26 cellular contexts compared by ENCODE assay signal in genomic region chr11:1077417-1078119, GRCh38. TPM values are rescaled to one million over a fixed set of nuclear protein-coding genes. Genes with fewer than 3 reads are reported as not detected.
DNase-seq lines count a peak whose midpoint lies in the region; ATAC-seq and TF ChIP-seq lines count a peak whose summit lies in the region.
"Had no signal": no experiment of that assay in that cellular context is flagged by ENCODE, and none has a peak within 500 bp of the region (broad histone marks: within the 10 kb centered on the region; RNA-seq: fewer than 3 reads in every experiment).

No MANE protein-coding gene starts in this region.

- in situ Hi-C loops in transverse colon (cut with MboI; ENCODE audit: low pct_ligation_motif_present in 1 of 4, low pct_unique_long_range_greater_than_20kb in 1 of 4, low sequenced_read_pairs in 3 of 4), result no loop called here

- intact Hi-C loops in Right ventricle myocardium superior (cut with DNase I), result no loop called here
- intact Hi-C loops in left cardiac atrium (cut with DNase I), result no loop called here
- intact Hi-C loops in transverse colon (cut with DNase I; ENCODE audit: low total_unique reads), result no loop called here

- no peak for TF ChIP-seq POLR2A in transverse colon (IDR thresholded peaks at IDR 0.05)

- H3K9me3 Mint-ChIP-seq in WTC11, result no peaks in the 10 kb centered on the region
- H3K9me3 Mint-ChIP-seq: activated naive CD4-positive, alpha-beta T cell treated with anti-CD3 and anti-CD28 coated beads, Interleukin-2, amount 50 U/mL, for 24 hours; CD8-positive, alpha-beta T cell had no signal

- CTCF ChIA-PET in WTC11 (lab: Charles Lee), result interaction anchor here (0.8 to 1.2 kb wide), 2 partner anchors 27 to 64 kb away, joined by 3 read pairs; no protein-coding TSS in a partner anchor
- CTCF ChIA-PET in RWPE1 (lab: Yijun Ruan, JAX), result no interaction called here

- DNase-seq in Right ventricle myocardium superior (peak; percentile 30), left cardiac atrium (no peak), WTC11 (ENCODE audit: low spot score) (peak; percentile 18), mesenteric fat pad (ENCODE audit: low spot score) (peak; percentile 75), transverse colon (no peak), RWPE1 (ENCODE audit: low spot score) (no peak)
- DNase-seq: activated T-cell treated with anti-CD3 and anti-CD28 coated beads for 4 hours; effector CD4-positive, alpha-beta T cell; erythroblast; foreskin fibroblast; GF-D8; HCEC 1CT; MG63; NCI-H1417; NCI-H2107; NCI-H446 treated with DMSO at 0.1 percent for 48 hours; occipital lobe; right lobe of liver; testis had no signal

- no peaks in the 10 kb centered on the region for H3K36me3 Mint-ChIP-seq in WTC11
- H3K36me3 Mint-ChIP-seq: activated naive CD4-positive, alpha-beta T cell treated with anti-CD3 and anti-CD28 coated beads, Interleukin-2, amount 50 U/mL, for 24 hours; CD8-positive, alpha-beta T cell had no signal

- no peak for TF ChIP-seq EP300 in transverse colon (IDR thresholded peaks at IDR 0.05; ENCODE audit: low read depth)

- no peaks in the 10 kb centered on the region for H3K9me3 ChIP-seq in transverse colon
- H3K9me3 ChIP-seq: MG63, right lobe of liver, testis had no signal

- ATAC-seq in Right ventricle myocardium superior (ENCODE audit: poor library complexity) (no peak), left cardiac atrium (no peak), WTC11 (no peak), GM21786 (IDR thresholded peaks at IDR 0.05; ENCODE audit: unreplicated experiment) (no peak)
- ATAC-seq: CD8-positive, alpha-beta T cell; Panc1; right lobe of liver had no signal

- H3K4me1 ChIP-seq in transverse colon, result peaks cover 11 to 19% (median 17%) of the 10 kb centered on the region in 4 donors
- H3K4me1 ChIP-seq: right lobe of liver had no signal

- H3K27ac Mint-ChIP-seq in WTC11, result no peak overlapping the region
- H3K27ac Mint-ChIP-seq: activated naive CD4-positive, alpha-beta T cell treated with anti-CD3 and anti-CD28 coated beads, Interleukin-2, amount 50 U/mL, for 24 hours; CD8-positive, alpha-beta T cell had no signal

- H3K4me3 Mint-ChIP-seq in WTC11, result no peak overlapping the region
- H3K4me3 Mint-ChIP-seq: activated naive CD4-positive, alpha-beta T cell treated with anti-CD3 and anti-CD28 coated beads, Interleukin-2, amount 50 U/mL, for 24 hours; CD8-positive, alpha-beta T cell had no signal

- H3K4me3 ChIP-seq in transverse colon, result peak overlapping the region in 3 of 4 donors; percentile 8 to 32 (median 29)
- H3K4me3 ChIP-seq: hepatocyte, lung, MG63, right lobe of liver, SK-N-MC, testis had no signal

- no peaks in the 10 kb centered on the region for H3K36me3 ChIP-seq in transverse colon
- H3K36me3 ChIP-seq: MG63, right lobe of liver had no signal

- WGBS in transverse colon (ENCODE audit: low coverage in 1 of 2), 2 donors, result 57% methylated on average over 31 of the region's 33 CpGs; no CpG with 5 or more reads in 1 of the 2 donors

- no peaks in the 10 kb centered on the region for H3K4me1 Mint-ChIP-seq in WTC11
- H3K4me1 Mint-ChIP-seq: activated naive CD4-positive, alpha-beta T cell treated with anti-CD3 and anti-CD28 coated beads, Interleukin-2, amount 50 U/mL, for 24 hours had no signal

- POLR2A ChIA-PET in WTC11 (lab: Charles Lee) (no interaction called here), RWPE1 (lab: Yijun Ruan, JAX; ENCODE audit: low non-redundant PET) (no interaction called here)

- no peak for TF ChIP-seq CTCF in WTC11 (IDR thresholded peaks at IDR 0.05)
- no peak for TF ChIP-seq CTCF in transverse colon (IDR thresholded peaks at IDR 0.05)
- no peak for TF ChIP-seq CTCF in RWPE1 (conservative IDR thresholded peaks at IDR 0.05; ENCODE audit: low read depth)

- H3K27me3 Mint-ChIP-seq in WTC11 (ENCODE audit: low read depth), result no peaks in the 10 kb centered on the region
- H3K27me3 Mint-ChIP-seq: activated naive CD4-positive, alpha-beta T cell treated with anti-CD3 and anti-CD28 coated beads, Interleukin-2, amount 50 U/mL, for 24 hours had no signal

- H3K27me3 ChIP-seq in transverse colon, result peaks cover 8% of the 10 kb centered on the region
- H3K27me3 ChIP-seq: hepatocyte, MG63, right lobe of liver, testis had no signal

- H3K27ac ChIP-seq in transverse colon (peak overlapping the region in 3 of 4 donors; percentile 3 to 44 (median 28)), RWPE1 (no peak overlapping the region)
- H3K27ac ChIP-seq: hepatocyte, right lobe of liver, SK-N-MC, testis had no signal

TF ChIP-seq in WTC11, 78 proteins besides CTCF, POLR2A, EP300 and RAD21:
- TF ChIP-seq CREB1 (CRISPR knock-in tag; IDR thresholded peaks at IDR 0.05) (no peak), ZNF396 (CRISPR knock-in tag; IDR thresholded peaks at IDR 0.05; ENCODE audit: borderline replicate concordance) (no peak), ATF2 (CRISPR knock-in tag; IDR thresholded peaks at IDR 0.05; ENCODE audit: borderline replicate concordance, low read depth) (no peak), IRF1 (CRISPR knock-in tag; IDR thresholded peaks at IDR 0.05) (no peak), NR1H2 (CRISPR knock-in tag; IDR thresholded peaks at IDR 0.05) (no peak)
- TF ChIP-seq, protein P1, sequence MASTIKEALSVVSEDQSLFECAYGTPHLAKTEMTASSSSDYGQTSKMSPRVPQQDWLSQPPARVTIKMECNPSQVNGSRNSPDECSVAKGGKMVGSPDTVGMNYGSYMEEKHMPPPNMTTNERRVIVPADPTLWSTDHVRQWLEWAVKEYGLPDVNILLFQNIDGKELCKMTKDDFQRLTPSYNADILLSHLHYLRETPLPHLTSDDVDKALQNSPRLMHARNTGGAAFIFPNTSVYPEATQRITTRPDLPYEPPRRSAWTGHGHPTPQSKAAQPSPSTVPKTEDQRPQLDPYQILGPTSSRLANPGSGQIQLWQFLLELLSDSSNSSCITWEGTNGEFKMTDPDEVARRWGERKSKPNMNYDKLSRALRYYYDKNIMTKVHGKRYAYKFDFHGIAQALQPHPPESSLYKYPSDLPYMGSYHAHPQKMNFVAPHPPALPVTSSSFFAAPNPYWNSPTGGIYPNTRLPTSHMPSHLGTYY (CRISPR knock-in tag; IDR thresholded peaks at IDR 0.05), result no peak

RNA-seq across cellular contexts. Expression of gene MUC2, which starts 2.9 kb away (rescaled TPM):
- total RNA-seq in Right ventricle myocardium superior (not detected), left cardiac atrium (under 1 TPM in 1 of 2 donors, not detected in 1; 0.26 TPM), WTC11 (2021) (0.07 to 0.60 TPM (median 0.22 TPM) in 3 replicates), mesenteric fat pad (0.80 TPM), transverse colon (100 to 1,000 TPM; 269 to 910 (median 671) TPM)
- total RNA-seq: CD8-positive, alpha-beta T cell; occipital lobe had no signal

RNA-seq across cellular contexts. Expression of gene MUC6, which starts 41.0 kb away (rescaled TPM):
- not detected for total RNA-seq in Right ventricle myocardium superior
- total RNA-seq in left cardiac atrium, result not detected
- total RNA-seq in WTC11 (2021), result 0.05 to 0.13 TPM (median 0.07 TPM) in 3 replicates
- not detected for total RNA-seq in mesenteric fat pad
- not detected for total RNA-seq in transverse colon
- total RNA-seq: CD8-positive, alpha-beta T cell; hepatocyte; occipital lobe had no signal

Comparison
In these comparisons a context has a peak if more than half of its experiments do, and no peak if none do; other contexts are left out.
1. DNase-seq: peak in Right ventricle myocardium superior (single experiment), WTC11 (single experiment) and mesenteric fat pad (single experiment); none in left cardiac atrium (single experiment), transverse colon (single experiment) and RWPE1 (single experiment).
2. RNA of gene MUC2, which starts 2.9 kb away (total RNA-seq): 269 to 910 TPM in transverse colon; 0.80 TPM in mesenteric fat pad (single experiment), 0.26 TPM in left cardiac atrium, 0.07 to 0.60 TPM in WTC11 and not detected in Right ventricle myocardium superior (single experiment); every median in the first group is over 100 times any median in the second.